Comparison of ENCODE assay signal across 13 cellular contexts in genomic region chrX:38929966-38930421, GRCh38.
DNase-seq lines count a peak whose midpoint lies in the region; ATAC-seq, FAIRE-seq and TF ChIP-seq lines count a peak whose summit lies in the region.
"Had no signal": no experiment of that assay in that cellular context is flagged by ENCODE, and none has a peak within 500 bp of the region (broad histone marks: within the 10 kb centered on the region; RNA-seq: fewer than 3 reads in every experiment).

No MANE protein-coding gene starts in this region.

- H3K4me2 ChIP-seq in HepG2 (ENCODE audit: low read depth, low read length): no peak overlapping the region

- FAIRE-seq in HepG2 (lab: Jason Lieb, UNC): no peak

- no peak overlapping the region for H3K27ac Mint-ChIP-seq in T-cell
- H3K27ac Mint-ChIP-seq: brain had no signal

- no peaks in the 10 kb centered on the region for H3K4me1 Mint-ChIP-seq in T-cell
- H3K4me1 Mint-ChIP-seq: brain had no signal

- H3K27me3 Mint-ChIP-seq in T-cell: peaks cover 0 to 5% of the 10 kb centered on the region in 2 donors

- no peak for TF ChIP-seq POLR2A in HepG2 (IDR thresholded peaks at IDR 0.05; ENCODE audit: insufficient read depth in 1 of 2, low read depth in 2 of 2, low read length in 2 of 2)

- no peak overlapping the region for H3K4me3 Mint-ChIP-seq in T-cell
- H3K4me3 Mint-ChIP-seq: brain had no signal

- no peak for TF ChIP-seq RAD21 in HepG2 (CRISPR knock-in tag; IDR thresholded peaks at IDR 0.05)

- no peak for TF ChIP-seq CTCF in AG09309 (IDR thresholded peaks at IDR 0.05; ENCODE audit: control insufficient read depth, insufficient read depth, low read depth, low read length, missing control alignments)
- no peak for TF ChIP-seq CTCF in brain microvascular endothelial cell (IDR thresholded peaks at IDR 0.05; ENCODE audit: low read depth, low read length, missing control alignments)
- no peak for TF ChIP-seq CTCF in HepG2 (CRISPR knock-in tag; IDR thresholded peaks at IDR 0.05)

- no peaks in the 10 kb centered on the region for H3K79me2 ChIP-seq in HepG2 (ENCODE audit: insufficient read depth, low read length)

- H3K4me3 ChIP-seq in AG09309 (ENCODE audit: control insufficient read depth, low read depth, low read length) (no peak overlapping the region), brain microvascular endothelial cell (ENCODE audit: low read depth, low read length) (no peak overlapping the region), HepG2 (replicated peaks in 1 of 3; ENCODE audit: insufficient read depth in 1 of 3, low read depth in 2 of 3, low read length in 3 of 3) (no peak overlapping the region)
- H3K4me3 ChIP-seq: upper lobe of right lung had no signal

- H3K9me3 ChIP-seq in HepG2 (ENCODE audit: low read length): no peaks in the 10 kb centered on the region
- H3K9me3 ChIP-seq: upper lobe of right lung had no signal

- H3K27ac ChIP-seq in brain microvascular endothelial cell (no peak overlapping the region), HepG2 (ENCODE audit: extremely low read length, insufficient read depth, low read length) (no peak overlapping the region)
- H3K27ac ChIP-seq: upper lobe of right lung had no signal

- POLR2A ChIA-PET in HepG2 (lab: Yijun Ruan, JAX) (no interaction called here), T-cell (lab: Charles Lee) (no interaction called here)

- no peak for ATAC-seq in HepG2
- no peak for ATAC-seq in T-cell (replicated peaks in 1 of 4)
- no peak for ATAC-seq in GM19455 (IDR thresholded peaks at IDR 0.05; ENCODE audit: unreplicated experiment)
- ATAC-seq: upper lobe of right lung had no signal

- intact Hi-C loops in HepG2 (cut with micrococcal nuclease; ENCODE audit: unreplicated experiment): no loop called here

- no peak for TF ChIP-seq EP300 in HepG2 (IDR thresholded peaks at IDR 0.05; ENCODE audit: low read depth in 2 of 2, low read length in 2 of 2)
- TF ChIP-seq EP300 in HepG2 (CRISPR knock-in tag; IDR thresholded peaks at IDR 0.05; ENCODE audit: borderline replicate concordance): no peak

- WGBS in HepG2 (ENCODE audit: low lambda C conversion rate): 50% methylated on average over 2 of the region's 2 CpGs

- peaks cover 0 to 4% (median 0%) of the 10 kb centered on the region in 3 donors for H3K9me3 Mint-ChIP-seq in T-cell

- no peaks in the 10 kb centered on the region for H3K36me3 Mint-ChIP-seq in T-cell
- H3K36me3 Mint-ChIP-seq: brain had no signal

- DNase-seq in AG09309 (ENCODE audit: low read depth) (peak; percentile 42), HS-27A (ENCODE audit: low read depth) (peak; percentile 4), brain microvascular endothelial cell (peak; percentile 32), HepG2 (ENCODE audit: low spot score) (no peak), D341Med (ENCODE audit: low spot score) (no peak), T-cell (no peak)
- DNase-seq in activated effector memory CD4-positive, alpha-beta T cell treated with Interleukin-2 at 50 U/mL for 16 hours: no peak
- DNase-seq: DMS79; stimulated activated CD4-positive, alpha-beta T cell treated with anti-CD3 and anti-CD28 coated beads, Interleukin-2, amount 100 ng/mL, for 48 hours; T-helper 1 cell; upper lobe of right lung had no signal

- no peak overlapping the region for H2AFZ ChIP-seq in HepG2 (ENCODE audit: low read length)

- no peaks in the 10 kb centered on the region for H4K20me1 ChIP-seq in HepG2 (ENCODE audit: insufficient read depth, low read length)

- H3K36me3 ChIP-seq in brain microvascular endothelial cell (replicated peaks) (no peaks in the 10 kb centered on the region), HepG2 (replicated peaks in 1 of 2; ENCODE audit: control insufficient read depth in 1 of 2, insufficient read depth in 2 of 2, low read length in 2 of 2) (no peaks in the 10 kb centered on the region)
- H3K36me3 ChIP-seq: upper lobe of right lung had no signal

- BruUV-seq in HepG2 (replicated peaks; lab: Mats Ljungman, UMichigan): no TSS peak

- H3K4me1 ChIP-seq in HepG2 (ENCODE audit: insufficient read depth, low read length): no peaks in the 10 kb centered on the region
- H3K4me1 ChIP-seq: upper lobe of right lung had no signal

- H3K27me3 ChIP-seq in brain microvascular endothelial cell (replicated peaks) (no peaks in the 10 kb centered on the region), HepG2 (ENCODE audit: control insufficient read depth in 1 of 2, insufficient read depth in 2 of 2, low read length in 2 of 2) (no peaks in the 10 kb centered on the region)
- H3K27me3 ChIP-seq: upper lobe of right lung had no signal

- CTCF ChIA-PET in HepG2 (lab: Yijun Ruan, JAX; ENCODE audit: low intra/inter-chr PET ratio, low total read pairs) (no interaction called here), T-cell (lab: Charles Lee) (no interaction called here)

- in situ Hi-C loops in brain microvascular endothelial cell (cut with HindIII; ENCODE audit: low pct_ligation_motif_present, low sequenced_read_pairs) (no loop called here), HepG2 (cut with HindIII; ENCODE audit: extremely low pct_ligation_motif_present, low pct_unique_long_range_greater_than_20kb) (no loop called here)

- H3K9ac ChIP-seq in HepG2 (ENCODE audit: insufficient read depth, low read depth, low read length): no peak overlapping the region

TF ChIP-seq in HepG2, 621 proteins besides CTCF, POLR2A, EP300 and RAD21:
- peak; percentile 88 for TF ChIP-seq MAFF (IDR thresholded peaks at IDR 0.05; ENCODE audit: low read depth, low read length)
- peak; percentile 88 to 92 for TF ChIP-seq MAFK (conservative IDR thresholded peaks at IDR 0.05 in 1 of 2, IDR thresholded peaks at IDR 0.05 in 1 of 2; ENCODE audit: low read length in 2 of 2)
- no peak for TF ChIP-seq ZSCAN20 (CRISPR knock-in tag; IDR thresholded peaks at IDR 0.05; ENCODE audit: borderline replicate concordance)
- no peak for TF ChIP-seq ZBTB3 (CRISPR knock-in tag; IDR thresholded peaks at IDR 0.05; ENCODE audit: borderline replicate concordance, low read depth)

Comparison
In these comparisons a context has a peak if more than half of its experiments do, and no peak if none do; other contexts are left out.
1. DNase-seq: peak in AG09309 (single experiment), HS-27A (single experiment) and brain microvascular endothelial cell (single experiment); none in HepG2 (single experiment), D341Med (single experiment), T-cell (0 of 34) and activated effector memory CD4-positive, alpha-beta T cell treated with Interleukin-2 at 50 U/mL for 16 hours (single experiment).